In the genomic region with DNA sequence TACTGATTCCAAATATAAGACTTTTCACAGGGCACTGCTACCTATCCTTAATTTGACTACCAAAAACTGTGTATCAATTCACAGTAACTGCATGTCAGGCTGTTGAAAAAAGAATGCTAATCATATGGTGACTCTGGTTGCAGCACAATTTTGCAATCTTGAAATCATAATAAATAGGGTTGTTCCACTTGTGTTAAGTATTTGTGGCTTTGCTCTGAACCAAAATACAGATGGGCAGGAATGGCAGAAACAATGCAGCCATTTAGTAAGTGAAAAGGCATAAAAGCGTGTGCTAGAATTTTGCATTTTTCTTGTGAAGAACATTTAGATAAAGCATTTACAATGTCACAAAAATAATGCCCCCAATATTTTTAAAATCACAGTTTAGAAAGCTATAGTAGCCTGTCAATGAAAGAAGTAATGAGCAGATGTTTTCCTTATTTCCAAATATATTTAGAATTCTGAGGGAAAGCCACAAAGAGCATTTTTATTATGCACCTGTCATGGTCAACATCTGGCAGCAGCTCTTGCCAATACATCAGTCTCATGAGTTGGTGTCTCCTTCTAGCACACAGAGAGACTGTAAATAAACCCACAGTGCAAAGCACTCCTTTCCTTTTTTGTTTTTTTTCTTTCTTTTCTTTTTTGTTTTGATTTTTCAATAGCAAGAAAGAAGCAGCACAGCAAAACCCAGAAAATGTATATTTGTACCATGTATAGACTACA, we compare ENCODE assay signal across 16 cellular contexts.
"Had no signal": no experiment of that assay in that cellular context is flagged by ENCODE, and none has a peak within 500 bp of the region (broad histone marks: within the 10 kb centered on the region; RNA-seq: fewer than 3 reads in every experiment).

No MANE protein-coding gene starts in this region.

- H3K36me3 ChIP-seq: heart left ventricle, left lung, thyroid gland had no signal

- ATAC-seq: activated CD8-positive, alpha-beta memory T cell treated with anti-CD3 and anti-CD28 coated beads, Interleukin-2, amount 10 ng/mL, durations not matched to agents 7 days and 5 days; activated T-helper 17 cell treated with anti-CD3 and anti-CD28 coated beads, Interleukin-2, amount 50 U/mL, for 72 hours; body of pancreas; effector memory CD8-positive, alpha-beta T cell; heart left ventricle; left lung had no signal

- FAIRE-seq: frontal cortex had no signal

- H3K27ac ChIP-seq: body of pancreas, heart left ventricle, left lung, thyroid gland had no signal

- DNase-seq: activated B cell treated with CpG ODN at 0.5 μM for 24 hours; activated CD4-positive, alpha-beta memory T cell treated with anti-CD3 and anti-CD28 coated beads, Interleukin-2, amount 10 ng/mL, durations not matched to agents 7 days and 5 days; activated CD4-positive, alpha-beta T cell treated with anti-CD3 and anti-CD28 coated beads for 48 hours; activated CD8-positive, alpha-beta memory T cell treated with anti-CD3 and anti-CD28 coated beads, Interleukin-2, amount 10 ng/mL, durations not matched to agents 7 days and 5 days; activated naive CD4-positive, alpha-beta T cell; activated naive CD8-positive, alpha-beta T cell treated with anti-CD3 and anti-CD28 coated beads, Interleukin-2, amount 10 ng/mL, durations not matched to agents 7 days and 5 days; body of pancreas; dermis blood vessel endothelial cell; effector memory CD8-positive, alpha-beta T cell; heart left ventricle; stimulated activated CD8-positive, alpha-beta memory T cell treated with anti-CD3 and anti-CD28 coated beads, Interleukin-4, amount 100 ng/mL, for 48 hours; stimulated activated naive CD4-positive, alpha-beta T cell; thyroid gland had no signal

- H3K4me1 ChIP-seq: body of pancreas, heart left ventricle, left lung, thyroid gland had no signal

- H3K27me3 ChIP-seq: body of pancreas, heart left ventricle, left lung, thyroid gland had no signal

- H3K4me3 ChIP-seq: body of pancreas, heart left ventricle, left lung, thyroid gland had no signal

- H3K9me3 ChIP-seq: body of pancreas, heart left ventricle, left lung, thyroid gland had no signal
